Comparison of ENCODE assay signal across 27 cellular contexts in genomic region chr7:33563010-33563409, GRCh38.
"Had no signal": no experiment of that assay in that cellular context is flagged by ENCODE, and none has a peak within 500 bp of the region (broad histone marks: within the 10 kb centered on the region; RNA-seq: fewer than 3 reads in every experiment).

No MANE protein-coding gene starts in this region.

- H3K27me3 Mint-ChIP-seq: stimulated activated memory B cell treated with anti-CD40 and anti-IgM and Interleukin-4, amounts not matched to agents 10 μg/mL and 1 μg/mL and 100 μg/mL, for 72 hours; type B pancreatic cell had no signal

- H3K4me1 ChIP-seq: esophagus muscularis mucosa, gastrocnemius medialis, heart left ventricle, lower lobe of right lung, psoas muscle, sigmoid colon, spleen, testis, tibial artery had no signal

- H3K36me3 ChIP-seq: esophagus muscularis mucosa, gastrocnemius medialis, heart left ventricle, lower lobe of right lung, ovary, sigmoid colon, spleen, tibial artery had no signal

- H3K9me3 Mint-ChIP-seq: stimulated activated memory B cell treated with anti-CD40 and anti-IgM and Interleukin-4, amounts not matched to agents 10 μg/mL and 1 μg/mL and 100 μg/mL, for 72 hours; type B pancreatic cell had no signal

- H3K27ac Mint-ChIP-seq: natural killer cell; stimulated activated memory B cell treated with anti-CD40 and anti-IgM and Interleukin-4, amounts not matched to agents 10 μg/mL and 1 μg/mL and 100 μg/mL, for 72 hours; type B pancreatic cell had no signal

- H3K4me3 Mint-ChIP-seq: natural killer cell; stimulated activated memory B cell treated with anti-CD40 and anti-IgM and Interleukin-4, amounts not matched to agents 10 μg/mL and 1 μg/mL and 100 μg/mL, for 72 hours; type B pancreatic cell had no signal

- H3K4me3 ChIP-seq: coronary artery, esophagus muscularis mucosa, gastrocnemius medialis, heart left ventricle, lower lobe of right lung, ovary, psoas muscle, sigmoid colon, skin epidermis, spleen, testis, tibial artery had no signal

- ATAC-seq: gastrocnemius medialis; heart left ventricle; left cardiac atrium; left ventricle myocardium superior; lower lobe of right lung; natural killer cell; psoas muscle; right cardiac atrium; stimulated activated memory B cell treated with anti-CD40 and anti-IgM and Interleukin-4, amounts not matched to agents 10 μg/mL and 1 μg/mL and 100 μg/mL, for 72 hours; stimulated activated naive CD8-positive, alpha-beta T cell treated with anti-CD3 and anti-CD28 coated beads, Interleukin-15, Interleukin-2, amounts not matched to agents 100 U/mL and 50 U/mL, for 24 hours had no signal

- H3K27me3 ChIP-seq: esophagus muscularis mucosa, gastrocnemius medialis, heart left ventricle, ovary, sigmoid colon, spleen, testis, tibial artery had no signal

- H3K4me1 Mint-ChIP-seq: stimulated activated memory B cell treated with anti-CD40 and anti-IgM and Interleukin-4, amounts not matched to agents 10 μg/mL and 1 μg/mL and 100 μg/mL, for 72 hours had no signal

- DNase-seq: dermis blood vessel endothelial cell; effector memory CD4-positive, alpha-beta T cell; foreskin fibroblast; gastrocnemius medialis; heart left ventricle; hippocampal formation; left cardiac atrium; left ventricle myocardium superior; lower lobe of right lung; natural killer cell; occipital lobe; ovary; posterior cingulate gyrus; psoas muscle; sigmoid colon; spleen; stimulated activated CD4-positive, alpha-beta T cell treated with anti-CD3 and anti-CD28 coated beads, Interleukin-4, amount 100 ng/mL, for 4 hours; stimulated activated naive CD8-positive, alpha-beta T cell treated with anti-CD3 and anti-CD28 coated beads, Interleukin-15, Interleukin-2, amounts not matched to agents 100 U/mL and 50 U/mL, for 24 hours; substantia nigra; testis; tibial artery had no signal

- H3K27ac ChIP-seq: coronary artery, esophagus muscularis mucosa, gastrocnemius medialis, heart left ventricle, lower lobe of right lung, ovary, psoas muscle, sigmoid colon, skin epidermis, spleen, testis, tibial artery had no signal

- H3K36me3 Mint-ChIP-seq: natural killer cell had no signal
